In genomic region chr15:66747223-66747622, GRCh38 we compare ENCODE assay signal across 24 cellular contexts. TPM values are rescaled to one million over a fixed set of nuclear protein-coding genes. Genes with fewer than 3 reads are reported as not detected.
DNase-seq lines count a peak whose midpoint lies in the region; ATAC-seq and TF ChIP-seq lines count a peak whose summit lies in the region.
"Had no signal": no experiment of that assay in that cellular context is flagged by ENCODE, and none has a peak within 500 bp of the region (broad histone marks: within the 10 kb centered on the region; RNA-seq: fewer than 3 reads in every experiment).

No MANE protein-coding gene starts in this region.

- TF ChIP-seq RAD21 in SK-N-SH (IDR thresholded peaks at IDR 0.05; ENCODE audit: low read length) = no peak

- H2AFZ ChIP-seq in SK-N-SH (ENCODE audit: low read depth) = no peak overlapping the region

- WGBS in SK-N-SH (ENCODE audit: low lambda C conversion rate) = 94% methylated on average over 6 of the region's 8 CpGs
- WGBS in mesendoderm (ENCODE audit: extremely low coverage, insufficient coverage, low lambda C conversion rate) = no CpG with 5 or more reads among the region's 8 CpGs

- H3K79me1 ChIP-seq in mesendoderm (ENCODE audit: low read length) = peaks cover 64% of the 10 kb centered on the region

- H2AK5ac ChIP-seq in mesendoderm (ENCODE audit: low read length) = no peak overlapping the region

- H3K18ac ChIP-seq in mesendoderm (ENCODE audit: low read length) = no peak overlapping the region

- DNase-seq in SK-N-SH (no peak), WERI-Rb-1 (no peak), mesendoderm (no peak), thoracic aorta (ENCODE audit: low spot score) (no peak), HPDE6-E6E7 (ENCODE audit: extremely low spot score) (no peak), DMS53 (lab: John Stamatoyannopoulos, UW) (no peak), T-helper 1 cell (no peak)
- DNase-seq: activated CD4-positive, alpha-beta T cell treated with anti-CD3 and anti-CD28 coated beads for 36 hours; activated CD8-positive, alpha-beta memory T cell treated with anti-CD3 and anti-CD28 coated beads, Interleukin-2, amount 10 ng/mL, durations not matched to agents 7 days and 5 days; activated naive CD4-positive, alpha-beta T cell treated with anti-CD3 and anti-CD28 coated beads, Interleukin-2, amount 50 U/mL, for 16 hours; DMS79; effector CD4-positive, alpha-beta T cell; kidney; NCI-H1105 treated with DMSO at 0.1 percent for 48 hours; NCI-H2029 treated with DMSO at 0.1 percent for 48 hours; NCI-H226; NCI-H748 treated with DMSO at 0.1 percent for 48 hours; OCI-M1; SHP77 treated with DMSO at 0.1 percent for 48 hours; stimulated activated CD4-positive, alpha-beta T cell treated with anti-CD3 and anti-CD28 coated beads, Interleukin-1b, Interleukin-23, amount 100 ng/mL, for 48 hours; T-cell had no signal

- CTCF ChIA-PET in SK-N-SH (lab: Yijun Ruan, JAX) = interaction anchor here (2.6 kb wide), 1 partner anchor 13 kb away, joined by 8 read pairs; no protein-coding TSS in a partner anchor

- no peak overlapping the region for H2BK5ac ChIP-seq in mesendoderm (ENCODE audit: low read length)

- no peak overlapping the region for H3K4ac ChIP-seq in mesendoderm (ENCODE audit: low read depth, low read length)

- H3K4me1 ChIP-seq in SK-N-SH (ENCODE audit: control insufficient read depth in 1 of 2, insufficient read depth in 2 of 2, low read depth in 1 of 2, low read length in 1 of 2) (peaks cover 20 to 55% of the 10 kb centered on the region in 2 experiments), mesendoderm (ENCODE audit: control insufficient read depth, low read depth, low read length) (peaks cover 28% of the 10 kb centered on the region), thoracic aorta (ENCODE audit: control insufficient read depth in 1 of 2, low read depth in 2 of 2) (peaks cover 42 to 89% of the 10 kb centered on the region in 2 donors)

- no peak overlapping the region for H2BK120ac ChIP-seq in mesendoderm (ENCODE audit: low read depth, low read length)

- H3K79me2 ChIP-seq in SK-N-SH (ENCODE audit: insufficient read depth) (peaks cover 99% of the 10 kb centered on the region), mesendoderm (ENCODE audit: control insufficient read depth, insufficient read depth, low read length) (peaks cover 70% of the 10 kb centered on the region)

- H3K56ac ChIP-seq in mesendoderm (ENCODE audit: low read length) = peak overlapping the region; percentile 22

- no peaks in the 10 kb centered on the region for H3K9me2 ChIP-seq in SK-N-SH

- peak overlapping the region; percentile 15 for H3K23ac ChIP-seq in mesendoderm (ENCODE audit: low read length)

- no peak for ATAC-seq in SK-N-SH treated with all-trans-retinoic acid at 6 μM for 48 hours
- ATAC-seq in thoracic aorta (ENCODE audit: insufficient number of reproducible peaks, low FRiP score, low read depth) = no peak
- ATAC-seq: activated CD4-positive, alpha-beta T cell treated with anti-CD3 and anti-CD28 coated beads for 36 hours; activated CD8-positive, alpha-beta memory T cell treated with anti-CD3 and anti-CD28 coated beads, Interleukin-2, amount 10 ng/mL, durations not matched to agents 7 days and 5 days; stimulated activated effector memory CD8-positive, alpha-beta T cell treated with anti-CD3 and anti-CD28 coated beads, Interleukin-12 subunit alpha, Interleukin-12 subunit beta, amount 100 ng/mL, for 72 hours; T-cell had no signal

- no peak overlapping the region for H3K4me3 ChIP-seq in SK-N-SH (ENCODE audit: low read depth in 2 of 2, low read length in 1 of 2)
- H3K4me3 ChIP-seq in WERI-Rb-1 (ENCODE audit: low read depth, low read length) = no peak overlapping the region
- H3K4me3 ChIP-seq in mesendoderm (ENCODE audit: low read length) = no peak overlapping the region
- H3K4me3 ChIP-seq in thoracic aorta = no peak overlapping the region

- POLR2A ChIA-PET in SK-N-SH (lab: Yijun Ruan, JAX) = no interaction called here

- TF ChIP-seq EP300 in SK-N-SH (IDR thresholded peaks at IDR 0.05; ENCODE audit: borderline replicate concordance in 1 of 2, low read depth in 1 of 2, low read length in 1 of 2) = no peak

- H3K9me3 ChIP-seq in SK-N-SH (no peaks in the 10 kb centered on the region), WERI-Rb-1 (ENCODE audit: severe bottlenecking) (no peaks in the 10 kb centered on the region), thoracic aorta (no peaks in the 10 kb centered on the region)

- peak overlapping the region; percentile 77 for H3K4me2 ChIP-seq in SK-N-SH
- no peak overlapping the region for H3K4me2 ChIP-seq in mesendoderm (ENCODE audit: low read length)

- H3K36me3 ChIP-seq in SK-N-SH (replicated peaks in 1 of 2; ENCODE audit: control insufficient read depth in 1 of 2, insufficient read depth in 2 of 2, low read length in 1 of 2) = peaks cover 0 to 6% of the 10 kb centered on the region in 2 experiments
- H3K36me3 ChIP-seq in WERI-Rb-1 = no peaks in the 10 kb centered on the region; the same call in 1 of the 2 replicates
- peaks cover 11% of the 10 kb centered on the region for H3K36me3 ChIP-seq in mesendoderm (ENCODE audit: control insufficient read depth, insufficient read depth, low read length)
- no peaks in the 10 kb centered on the region for H3K36me3 ChIP-seq in thoracic aorta

- no peak overlapping the region for H4K5ac ChIP-seq in mesendoderm (ENCODE audit: low read length)

- H3F3A ChIP-seq in SK-N-SH (replicated peaks; ENCODE audit: insufficient read depth) = peaks cover 26% of the 10 kb centered on the region

- no peak overlapping the region for H4K8ac ChIP-seq in mesendoderm (ENCODE audit: low read depth, low read length)

- H2BK15ac ChIP-seq in mesendoderm (replicated peaks; ENCODE audit: low read depth) = no peak overlapping the region

- no peak for TF ChIP-seq CTCF in SK-N-SH (IDR thresholded peaks at IDR 0.05)
- no peak for TF ChIP-seq CTCF in WERI-Rb-1 (IDR thresholded peaks at IDR 0.05; ENCODE audit: low read depth, low read length)
- no peak for TF ChIP-seq CTCF in thoracic aorta (IDR thresholded peaks at IDR 0.05)

- H3K9ac ChIP-seq in SK-N-SH (peak overlapping the region; percentile 49; the same call in 1 of the 2 replicates), mesendoderm (ENCODE audit: low read length) (no peak overlapping the region)

- H3K27ac ChIP-seq in SK-N-SH (ENCODE audit: low read depth in 2 of 2, low read length in 1 of 2) = peak overlapping the region; percentile 62 to 79; a peak in 3 of 4 replicates
- H3K27ac ChIP-seq in WERI-Rb-1 = 0 out of 2 replicates have a peak overlapping the region, but pooled peaks have one; percentile 22
- H3K27ac ChIP-seq in mesendoderm (ENCODE audit: low read depth, low read length) = no peak overlapping the region
- H3K27ac ChIP-seq in thoracic aorta = peak overlapping the region; percentile 69 to 75
- H3K27ac ChIP-seq: 22Rv1 had no signal

- peaks cover 50% of the 10 kb centered on the region for H4K20me1 ChIP-seq in SK-N-SH (ENCODE audit: insufficient read depth)

- H3K27me3 ChIP-seq in SK-N-SH (ENCODE audit: insufficient read depth) (no peaks in the 10 kb centered on the region), WERI-Rb-1 (ENCODE audit: insufficient read depth, low read depth, severe bottlenecking) (no peaks in the 10 kb centered on the region), mesendoderm (ENCODE audit: insufficient read depth, low read length, poor library complexity) (no peaks in the 10 kb centered on the region), thoracic aorta (replicated peaks; ENCODE audit: insufficient read depth) (no peaks in the 10 kb centered on the region)

TF ChIP-seq in SK-N-SH, 30 proteins besides CTCF, POLR2A, EP300 and RAD21 (continues in another document):
- no peak for TF ChIP-seq FOSL2 (IDR thresholded peaks at IDR 0.05; ENCODE audit: borderline replicate concordance, low read depth)
- TF ChIP-seq MEF2A (IDR thresholded peaks at IDR 0.05; ENCODE audit: borderline replicate concordance, low read depth) = no peak
- no peak for TF ChIP-seq FOXM1 (IDR thresholded peaks at IDR 0.05; ENCODE audit: low read depth)
- TF ChIP-seq TAF1 (IDR thresholded peaks at IDR 0.05; ENCODE audit: borderline replicate concordance, low read depth, low read length) = no peak
- no peak for TF ChIP-seq NRF1 (IDR thresholded peaks at IDR 0.05; ENCODE audit: low read depth, low read length)
- TF ChIP-seq JUND (IDR thresholded peaks at IDR 0.05) = no peak
- no peak for TF ChIP-seq FOXJ3 (CRISPR knock-in tag; IDR thresholded peaks at IDR 0.05)
- TF ChIP-seq, protein P1, sequence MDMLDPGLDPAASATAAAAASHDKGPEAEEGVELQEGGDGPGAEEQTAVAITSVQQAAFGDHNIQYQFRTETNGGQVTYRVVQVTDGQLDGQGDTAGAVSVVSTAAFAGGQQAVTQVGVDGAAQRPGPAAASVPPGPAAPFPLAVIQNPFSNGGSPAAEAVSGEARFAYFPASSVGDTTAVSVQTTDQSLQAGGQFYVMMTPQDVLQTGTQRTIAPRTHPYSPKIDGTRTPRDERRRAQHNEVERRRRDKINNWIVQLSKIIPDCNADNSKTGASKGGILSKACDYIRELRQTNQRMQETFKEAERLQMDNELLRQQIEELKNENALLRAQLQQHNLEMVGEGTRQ (IDR thresholded peaks at IDR 0.05; ENCODE audit: borderline replicate concordance, low read depth, low read length) = no peak

TF ChIP-seq in SK-N-SH treated with all-trans-retinoic acid at 6 μM for 48 hours, 23 proteins besides CTCF, POLR2A, EP300 and RAD21 (continues in another document):
- TF ChIP-seq OSR1 (CRISPR knock-in tag; IDR thresholded peaks at IDR 0.05) (no peak), ZFP30 (CRISPR knock-in tag; IDR thresholded peaks at IDR 0.05) (no peak), POU6F1 (CRISPR knock-in tag; IDR thresholded peaks at IDR 0.05; ENCODE audit: borderline replicate concordance, low read depth) (no peak), RARB (CRISPR knock-in tag; IDR thresholded peaks at IDR 0.05) (no peak), ISL1 (CRISPR knock-in tag; IDR thresholded peaks at IDR 0.05) (no peak)

RNA-seq across cellular contexts. Expression of gene SMAD6, which starts 45.2 kb away (rescaled TPM):
- polyA plus RNA-seq in SK-N-SH (2012; rRNA removed) = 3.8 and 4.5 TPM in 2 replicates
- polyA plus RNA-seq in SK-N-SH (2012; cell fraction: cytosol; rRNA removed) = 2.1 and 3.6 TPM in 2 replicates
- 16.1 and 18.7 TPM in 2 replicates for polyA plus RNA-seq in SK-N-SH (2012; cell fraction: nucleus; rRNA removed)
- 7.8 TPM for polyA plus RNA-seq in mesendoderm (2013, experiment 1 of 2)
- polyA plus RNA-seq in mesendoderm (2013, experiment 2 of 2) = 7.4 TPM
- 100 to 1,000 TPM in 1 of 2 donors, 10 to 100 TPM in 1; 73.3 to 113 TPM for total RNA-seq in thoracic aorta
